Comparison of ENCODE assay signal across 1 cellular context in the genomic region with DNA sequence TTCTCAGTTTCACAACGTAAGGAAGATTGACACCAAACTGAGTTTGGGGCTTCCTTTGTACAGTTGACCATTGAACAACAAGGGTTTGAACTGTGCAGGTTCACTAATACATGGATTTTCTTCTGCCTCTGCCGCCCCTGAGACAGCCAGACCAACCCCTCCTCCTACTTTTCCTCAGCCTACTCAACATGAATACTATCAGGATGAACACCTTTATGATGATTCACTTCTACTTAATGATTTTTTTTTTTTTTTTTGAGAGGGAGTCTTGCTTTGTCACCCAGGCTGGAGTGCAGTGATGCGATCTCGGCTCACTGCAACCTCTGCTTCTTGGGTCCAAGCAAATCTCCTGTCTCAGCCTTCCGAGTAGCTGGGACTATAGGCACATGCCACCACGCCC.
TF ChIP-seq lines count a peak whose summit lies in the region.

No MANE protein-coding gene starts in this region.

TF ChIP-seq in GM12878, 131 proteins besides CTCF, POLR2A, EP300 and RAD21:
- 0 out of 2 replicates have a peak, but pooled peaks have one; percentile 42 for TF ChIP-seq POLR2AphosphoS5 (IDR thresholded peaks at IDR 0.05; ENCODE audit: low read length)
- no peak for TF ChIP-seq NR2C2 (IDR thresholded peaks at IDR 0.05; ENCODE audit: borderline replicate concordance, control insufficient read depth, insufficient read length, low read depth)
